12 cellular contexts compared by ENCODE assay signal in genomic region chr3:148643389-148643840, GRCh38. TPM values are rescaled to one million over a fixed set of nuclear protein-coding genes. Genes with fewer than 3 reads are reported as not detected.
A peak's percentile ranks its signal among the peaks of the same experiment; 100 is the strongest.
DNase-seq lines count a peak whose midpoint lies in the region; ATAC-seq and TF ChIP-seq lines count a peak whose summit lies in the region.
"Had no signal": no experiment of that assay in that cellular context is flagged by ENCODE, and none has a peak within 500 bp of the region (broad histone marks: within the 10 kb centered on the region; RNA-seq: fewer than 3 reads in every experiment).

No MANE protein-coding gene starts in this region.

- no peaks in the 10 kb centered on the region for H4K20me1 ChIP-seq in HCT116 (ENCODE audit: insufficient read depth)

- in situ Hi-C loops in brain microvascular endothelial cell (cut with HindIII; ENCODE audit: low pct_ligation_motif_present, low sequenced_read_pairs), result no loop called here

- peaks cover 6 to 13% of the 10 kb centered on the region in 2 experiments for H3K4me1 ChIP-seq in HCT116 (ENCODE audit: control insufficient read depth in 1 of 2, insufficient read depth in 2 of 2, low read length in 2 of 2)
- H3K4me1 ChIP-seq in right cardiac atrium (ENCODE audit: control insufficient read depth, insufficient read depth, low read length), result peaks cover 3% of the 10 kb centered on the region
- H3K4me1 ChIP-seq in skeletal muscle satellite cell (ENCODE audit: control insufficient read depth, insufficient read depth, low read length), result peaks cover 39% of the 10 kb centered on the region

- RAD21 ChIA-PET in HCT116 (lab: Charles Lee; ENCODE audit: low non-redundant PET in 1 of 2, low total read pairs in 2 of 2, uncharacterized antibody in 2 of 2, unreplicated experiment in 2 of 2), result no interaction called here

- H3K9me3 ChIP-seq in HCT116 (ENCODE audit: control insufficient read depth in 1 of 2, insufficient read depth in 1 of 2, low read depth in 1 of 2, low read length in 2 of 2), result no peaks in the 10 kb centered on the region
- no peaks in the 10 kb centered on the region for H3K9me3 ChIP-seq in right cardiac atrium (ENCODE audit: control insufficient read depth, low read length)
- H3K9me3 ChIP-seq in skeletal muscle satellite cell (replicated peaks; ENCODE audit: low read length), result no peaks in the 10 kb centered on the region

- WGBS in right cardiac atrium, result 44% methylated on average over 4 of the region's 4 CpGs

- BruUV-seq in HCT116 (replicated peaks; lab: Mats Ljungman, UMichigan), result no TSS peak

- POLR2A ChIA-PET in HCT116 (lab: Charles Lee), result no interaction called here

- H3K4me2 ChIP-seq in HCT116 (ENCODE audit: low read length) (no peak overlapping the region), skeletal muscle satellite cell (ENCODE audit: low read length) (peak overlapping the region; percentile 2)

- H3K9ac ChIP-seq in HCT116 (ENCODE audit: low read length) (no peak overlapping the region), skeletal muscle satellite cell (ENCODE audit: low read depth, low read length) (peak overlapping the region; percentile 49)

- ATAC-seq in HCT116 (no peak), right cardiac atrium (peak; percentile 52 to 65), GM21529 (IDR thresholded peaks at IDR 0.05; ENCODE audit: unreplicated experiment) (no peak), GM19328 (IDR thresholded peaks at IDR 0.05; ENCODE audit: unreplicated experiment) (no peak), GM18505 (IDR thresholded peaks at IDR 0.05; ENCODE audit: unreplicated experiment) (no peak)

- CTCF ChIA-PET in HCT116 (lab: Charles Lee), result no interaction called here

- H3K9me2 ChIP-seq in HCT116 (ENCODE audit: insufficient read depth), result no peaks in the 10 kb centered on the region

- H3K4me3 ChIP-seq in HCT116 (replicated peaks in 1 of 2; ENCODE audit: low read depth in 1 of 2, low read length in 2 of 2) (no peak overlapping the region), brain microvascular endothelial cell (ENCODE audit: low read depth, low read length) (no peak overlapping the region), right cardiac atrium (ENCODE audit: low read length) (no peak overlapping the region), skeletal muscle satellite cell (ENCODE audit: low read length) (peak overlapping the region; percentile 15)

- no peaks in the 10 kb centered on the region for H3K79me2 ChIP-seq in HCT116 (ENCODE audit: insufficient read depth, low read length)

- DNase-seq in HCT116 (ENCODE audit: low read depth, low spot score), result no peak
- peak; percentile 65 for DNase-seq in brain microvascular endothelial cell
- no peak for DNase-seq in right cardiac atrium
- no peak for DNase-seq in effector CD4-positive, alpha-beta T cell
- DNase-seq: activated CD8-positive, alpha-beta memory T cell treated with anti-CD3 and anti-CD28 coated beads, Interleukin-2, amount 50 U/mL, for 48 hours; DMS79 treated with DMSO at 0.1 percent for 48 hours; NCI-H1417; T-helper 9 cell had no signal

- TF ChIP-seq POLR2A in HCT116 (IDR thresholded peaks at IDR 0.05; ENCODE audit: borderline replicate concordance, extremely low read depth, insufficient read depth, insufficient read length) (no peak), GM18505 (IDR thresholded peaks at IDR 0.05; ENCODE audit: borderline replicate concordance, extremely low read depth, insufficient read depth, insufficient read length) (no peak)

- no peak overlapping the region for H3K27ac ChIP-seq in HCT116 (ENCODE audit: low read depth, low read length)
- H3K27ac ChIP-seq in brain microvascular endothelial cell, result peak overlapping the region; percentile 68
- H3K27ac ChIP-seq in right cardiac atrium (ENCODE audit: low read length), result peak overlapping the region; percentile 37

- peak overlapping the region; percentile 69 for H2AFZ ChIP-seq in HCT116 (ENCODE audit: low read depth, low read length, poor library complexity, severe bottlenecking)

- intact Hi-C loops in HCT116 (cut with micrococcal nuclease) (no loop called here), right cardiac atrium (cut with DNase I) (loop anchor here in 1 of 4 donors (10.0 kb wide), 1 partner anchor 51 kb away; the partner anchor contains the start of gene AGTR1)

- TF ChIP-seq CTCF in HCT116 (IDR thresholded peaks at IDR 0.05 in 2 of 3, conservative IDR thresholded peaks at IDR 0.05 in 1 of 3; ENCODE audit: borderline replicate concordance in 1 of 3, insufficient read depth in 1 of 3, low read depth in 2 of 3, low read length in 2 of 3) (no peak), brain microvascular endothelial cell (IDR thresholded peaks at IDR 0.05; ENCODE audit: low read depth, low read length, missing control alignments) (no peak)

- H3K36me3 ChIP-seq in HCT116 (ENCODE audit: control insufficient read depth in 1 of 2, insufficient read depth in 2 of 2, low read length in 2 of 2), result no peaks in the 10 kb centered on the region
- no peaks in the 10 kb centered on the region for H3K36me3 ChIP-seq in brain microvascular endothelial cell (replicated peaks)
- no peaks in the 10 kb centered on the region for H3K36me3 ChIP-seq in skeletal muscle satellite cell (ENCODE audit: insufficient read depth, low read length)

- no peaks in the 10 kb centered on the region for H3K27me3 ChIP-seq in HCT116 (ENCODE audit: insufficient read depth, low read length)
- no peaks in the 10 kb centered on the region for H3K27me3 ChIP-seq in brain microvascular endothelial cell (replicated peaks)
- H3K27me3 ChIP-seq in right cardiac atrium (ENCODE audit: control insufficient read depth, insufficient read depth), result no peaks in the 10 kb centered on the region
- no peaks in the 10 kb centered on the region for H3K27me3 ChIP-seq in skeletal muscle satellite cell (ENCODE audit: control insufficient read depth, insufficient read depth, low read length)

- no peak for TF ChIP-seq RAD21 in HCT116 (IDR thresholded peaks at IDR 0.05; ENCODE audit: low read depth)

TF ChIP-seq in HCT116, 20 proteins besides CTCF, POLR2A, EP300 and RAD21:
- TF ChIP-seq EZH2 (IDR thresholded peaks at IDR 0.05), result no peak
- TF ChIP-seq CBX3 (IDR thresholded peaks at IDR 0.05; ENCODE audit: low read depth), result no peak
- TF ChIP-seq SP1 (IDR thresholded peaks at IDR 0.05; ENCODE audit: low read depth), result no peak
- no peak for TF ChIP-seq REST (IDR thresholded peaks at IDR 0.05; ENCODE audit: low read depth)
- TF ChIP-seq ZBTB33 (IDR thresholded peaks at IDR 0.05; ENCODE audit: extremely low read depth, insufficient replicate concordance, low read length), result no peak
- no peak for TF ChIP-seq FOSL1 (IDR thresholded peaks at IDR 0.05; ENCODE audit: low read depth)
- TF ChIP-seq POLR2AphosphoS5 (IDR thresholded peaks at IDR 0.05; ENCODE audit: low read depth, low read length), result no peak

RNA-seq across cellular contexts. Expression of gene AGTR1, which starts 54.3 kb away (rescaled TPM):
- total RNA-seq in HCT116 (2021; ENCODE audit: unreplicated experiment) (not detected), right cardiac atrium (10 to 100 TPM; 10.7 to 21.5 (median 13.8) TPM)
- not detected in 2 replicates for polyA plus RNA-seq in HCT116 (2012)
- 23.7 TPM for polyA plus RNA-seq in right cardiac atrium
- total RNA-seq in skeletal muscle satellite cell (2012; rRNA removed), result 4.6 and 7.6 TPM in 2 replicates

Comparison
In these comparisons a context has a peak if more than half of its experiments do, and no peak if none do; other contexts are left out.
1. ATAC-seq: peak in right cardiac atrium (2 of 2); none in HCT116 (single experiment), GM21529 (single experiment), GM19328 (single experiment) and GM18505 (single experiment).
2. RNA of gene AGTR1, which starts 54.3 kb away (total RNA-seq): 10.7 to 21.5 TPM in right cardiac atrium; not detected in HCT116 (single experiment); every median in the first group is over 10 times any median in the second.